11 cellular contexts compared by ENCODE assay signal in the genomic region with DNA sequence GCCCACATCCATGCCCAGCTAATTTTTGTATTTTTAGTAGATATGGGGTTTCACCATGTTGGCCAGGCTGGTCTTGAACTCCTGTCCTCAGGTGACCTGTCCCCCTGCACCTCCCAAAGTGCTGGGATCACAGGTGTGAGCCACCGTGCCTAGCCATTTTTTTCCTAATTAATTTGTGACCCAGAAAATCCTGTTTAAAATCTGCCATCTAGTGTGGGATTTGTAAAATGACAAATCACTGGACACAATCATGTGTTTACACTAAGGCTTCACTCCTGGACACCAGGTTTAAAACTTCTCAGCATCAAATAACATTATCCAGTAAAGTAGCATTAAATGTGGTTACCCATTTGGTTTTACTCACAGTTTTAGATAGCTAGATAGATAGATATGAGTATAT. TPM values are rescaled to one million over a fixed set of nuclear protein-coding genes. Genes with fewer than 3 reads are reported as not detected.
DNase-seq lines count a peak whose midpoint lies in the region; TF ChIP-seq lines count a peak whose summit lies in the region.
"Had no signal": no experiment of that assay in that cellular context is flagged by ENCODE, and none has a peak within 500 bp of the region (broad histone marks: within the 10 kb centered on the region; RNA-seq: fewer than 3 reads in every experiment).

No MANE protein-coding gene starts in this region.

- H3K4me3 ChIP-seq in cardiac muscle cell (no peak overlapping the region), epithelial cell of esophagus (ENCODE audit: low read length) (no peak overlapping the region), smooth muscle cell (no peak overlapping the region)
- H3K4me3 ChIP-seq: right atrium auricular region, tibial artery had no signal

- H3K36me3 ChIP-seq in cardiac muscle cell (no peaks in the 10 kb centered on the region), smooth muscle cell (ENCODE audit: low read depth) (no peaks in the 10 kb centered on the region)
- H3K36me3 ChIP-seq: right atrium auricular region, tibial artery had no signal

- H3F3A ChIP-seq in smooth muscle cell (ENCODE audit: low read depth): no peaks in the 10 kb centered on the region

- TF ChIP-seq CTCF in cardiac muscle cell (IDR thresholded peaks at IDR 0.05; ENCODE audit: low read depth, low read length) (peak; percentile 35), epithelial cell of esophagus (IDR thresholded peaks at IDR 0.05; ENCODE audit: insufficient read depth, low read depth, low read length, missing control alignments) (peak; percentile 35), smooth muscle cell (IDR thresholded peaks at IDR 0.05; ENCODE audit: borderline replicate concordance, insufficient read depth, poor library complexity, severe bottlenecking) (peak; percentile 40)

- H3K27ac ChIP-seq in cardiac muscle cell: no peak overlapping the region
- H3K27ac ChIP-seq in smooth muscle cell (ENCODE audit: low read depth): no peak overlapping the region
- H3K27ac ChIP-seq: right atrium auricular region, tibial artery had no signal

- intact Hi-C loops in cardiac septum (cut with DNase I): loop anchor here (5.0 kb wide), 1 partner anchor 152 kb away; no protein-coding TSS in a partner anchor

- H3K9me3 ChIP-seq in cardiac muscle cell (ENCODE audit: low read depth) (no peaks in the 10 kb centered on the region), smooth muscle cell (replicated peaks; ENCODE audit: low read depth) (no peaks in the 10 kb centered on the region)
- H3K9me3 ChIP-seq: right atrium auricular region, tibial artery had no signal

- no peaks in the 10 kb centered on the region for H3K79me2 ChIP-seq in smooth muscle cell (ENCODE audit: low read depth)

- H2AFZ ChIP-seq in smooth muscle cell (ENCODE audit: low read depth): no peak overlapping the region

- DNase-seq in cardiac muscle cell (ENCODE audit: low read depth in 1 of 2, low spot score in 1 of 2) (peak in 1 of 2 donors; percentile 33), cardiac septum (ENCODE audit: low spot score) (no peak), NCI-H69 (lab: John Stamatoyannopoulos, UW) (peak; percentile 64), epithelial cell of esophagus (ENCODE audit: low read depth) (peak; percentile 41), smooth muscle cell (lab: John Stamatoyannopoulos, UW; ENCODE audit: unreplicated experiment) (no peak), NOMO-1 treated with dmso at 0.1 percent for 144 hours (lab: John Stamatoyannopoulos, UW; ENCODE audit: unreplicated experiment) (no peak)
- no peak for DNase-seq in activated CD4-positive, CD25-positive, alpha-beta regulatory T cell treated with anti-CD3 and anti-CD28 coated beads, Interleukin-2, amount 50 U/mL, for 72 hours
- no peak for DNase-seq in stimulated activated CD4-positive, alpha-beta T cell treated with anti-CD3 and anti-CD28 coated beads, Interleukin-15, amount 100 ng/mL, for 24 hours
- DNase-seq: effector memory CD8-positive, alpha-beta T cell had no signal

- H4K20me1 ChIP-seq in smooth muscle cell (ENCODE audit: low read depth): no peaks in the 10 kb centered on the region

- no peak overlapping the region for H3K9ac ChIP-seq in smooth muscle cell (ENCODE audit: low read depth)

- no peaks in the 10 kb centered on the region for H3K4me1 ChIP-seq in cardiac muscle cell (ENCODE audit: low read depth)
- no peaks in the 10 kb centered on the region for H3K4me1 ChIP-seq in smooth muscle cell (ENCODE audit: low read depth)
- H3K4me1 ChIP-seq: right atrium auricular region, tibial artery had no signal

- no peak overlapping the region for H3K4me2 ChIP-seq in smooth muscle cell

- H3K27me3 ChIP-seq in cardiac muscle cell (no peaks in the 10 kb centered on the region), smooth muscle cell (ENCODE audit: low read depth) (no peaks in the 10 kb centered on the region)
- H3K27me3 ChIP-seq: right atrium auricular region, tibial artery had no signal

- 38% methylated on average over 1 of the region's 1 CpG for WGBS in smooth muscle cell (ENCODE audit: low lambda C conversion rate)

RNA-seq across cellular contexts. Expression of a gene that starts 18.6 kb away (rescaled TPM):
- total RNA-seq in cardiac muscle cell (26.0 and 32.0 TPM in 2 replicates), cardiac septum (16.8 TPM), smooth muscle cell (20.2 and 39.7 TPM in 2 replicates)
- polyA plus RNA-seq in cardiac muscle cell (15.1 and 18.6 TPM in 2 replicates), smooth muscle cell (7.3 and 7.5 TPM in 2 replicates)

Comparison
In these comparisons a context has a peak if more than half of its experiments do, and no peak if none do; other contexts are left out.
1. DNase-seq: peak in NCI-H69 (single experiment) and epithelial cell of esophagus (single experiment); none in cardiac septum (single experiment), smooth muscle cell (single experiment), activated CD4-positive, CD25-positive, alpha-beta regulatory T cell treated with anti-CD3 and anti-CD28 coated beads, Interleukin-2, amount 50 U/mL, for 72 hours (single experiment), NOMO-1 treated with dmso at 0.1 percent for 144 hours (single experiment) and stimulated activated CD4-positive, alpha-beta T cell treated with anti-CD3 and anti-CD28 coated beads, Interleukin-15, amount 100 ng/mL, for 24 hours (single experiment).
2. Peak in every context shown above with its lines, with median percentiles within 50 percentile points of each other: CTCF ChIP-seq.